8 cellular contexts compared by ENCODE assay signal in the genomic region with DNA sequence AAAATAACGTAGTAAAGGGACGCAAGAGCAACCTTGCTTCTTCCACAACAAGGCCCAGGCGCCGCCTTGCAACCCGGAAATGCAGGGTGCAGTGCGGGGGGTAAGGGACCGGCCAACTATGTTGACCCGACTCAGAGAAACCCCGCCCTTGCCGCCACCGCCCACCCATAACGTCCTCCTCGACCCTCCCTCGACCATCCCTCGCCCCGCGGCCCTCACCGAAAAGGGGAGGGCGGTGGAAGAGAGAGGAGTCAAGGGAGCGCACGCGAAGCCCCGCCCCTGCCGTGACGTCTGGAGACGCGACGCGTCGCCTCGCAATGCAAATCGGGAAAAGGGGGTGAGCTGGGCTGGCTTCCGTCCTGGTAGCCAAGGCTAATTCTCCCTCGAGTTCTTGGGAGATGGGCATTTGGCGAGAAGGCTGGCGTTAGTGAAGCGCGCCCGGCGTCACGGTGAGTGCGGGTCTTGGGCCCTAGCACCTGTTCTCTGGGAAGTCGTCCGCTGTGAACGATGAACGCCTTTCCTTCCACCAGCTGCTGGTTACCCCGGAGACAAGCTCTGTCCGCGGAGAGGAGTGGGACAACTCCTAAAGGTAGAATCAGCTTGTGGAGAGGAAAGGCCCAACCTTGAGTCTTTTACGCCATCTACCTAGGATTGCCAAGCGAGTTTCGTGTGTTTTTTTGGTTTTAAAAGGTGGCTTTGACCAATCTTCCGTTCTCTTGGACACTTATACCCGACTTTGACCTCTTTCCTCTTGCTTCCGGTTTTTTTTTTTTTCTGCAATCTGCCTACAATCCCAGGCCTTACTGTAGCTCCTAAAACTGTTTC. TPM values are rescaled to one million over a fixed set of nuclear protein-coding genes. Genes with fewer than 3 reads are reported as not detected.
A peak's percentile ranks its signal among the peaks of the same experiment; 100 is the strongest.
DNase-seq lines count a peak whose midpoint lies in the region; ATAC-seq and TF ChIP-seq lines count a peak whose summit lies in the region.

Gene USP8 (plus strand): TSS at position 340 of the 825 bp plus-strand sequence. CDS start 14,669 bp downstream, outside the sequence.

- H3K27me3 ChIP-seq in gastroesophageal sphincter (no peaks in the 10 kb centered on the region), neutrophil (no peaks in the 10 kb centered on the region)

- peak within 1 kb of the TSS; percentile 72 for H3K27ac ChIP-seq in SK-N-MC
- H3K27ac ChIP-seq in gastroesophageal sphincter: peak within 1 kb of the TSS; percentile 86 to 97 (median 91)
- peak within 1 kb of the TSS; percentile 95 for H3K27ac ChIP-seq in neutrophil
- H3K27ac ChIP-seq in substantia nigra (ENCODE audit: low read depth, low read length, poor library complexity, severe bottlenecking): peak within 1 kb of the TSS; percentile 88

- peaks cover 2% of the 10 kb centered on the region for H3K27me3 Mint-ChIP-seq in HFFc6 (ENCODE audit: insufficient read depth)
- no peaks in the 10 kb centered on the region for H3K27me3 Mint-ChIP-seq in activated naive CD4-positive, alpha-beta T cell treated with anti-CD3 and anti-CD28 coated beads, Interleukin-2, amount 10 ng/mL, durations not matched to agents 7 days and 5 days

- WGBS in gastroesophageal sphincter (ENCODE audit: low coverage in 1 of 2), 2 donors: 0% methylated on average over 9 to 13 of the region's 55 CpGs

- peak; percentile 98 for ATAC-seq in gastroesophageal sphincter

- peaks cover 22% of the 10 kb centered on the region for H3K4me1 Mint-ChIP-seq in HFFc6 (ENCODE audit: low read depth)
- H3K4me1 Mint-ChIP-seq in activated naive CD4-positive, alpha-beta T cell treated with anti-CD3 and anti-CD28 coated beads, Interleukin-2, amount 10 ng/mL, durations not matched to agents 7 days and 5 days: peaks cover 28% of the 10 kb centered on the region

- CTCF ChIA-PET in activated naive CD4-positive, alpha-beta T cell treated with anti-CD3 and anti-CD28 coated beads, Interleukin-2, amount 10 ng/mL, durations not matched to agents 7 days and 5 days (lab: Charles Lee): interaction anchor here (0.6 kb wide), 1 partner anchor 363 kb away, joined by 3 read pairs; no protein-coding TSS in a partner anchor

- peak within 1 kb of the TSS; percentile 93 for H3K27ac Mint-ChIP-seq in HFFc6
- H3K27ac Mint-ChIP-seq in activated naive CD4-positive, alpha-beta T cell treated with anti-CD3 and anti-CD28 coated beads, Interleukin-2, amount 10 ng/mL, durations not matched to agents 7 days and 5 days: peak within 1 kb of the TSS; percentile 97

- H3K36me3 Mint-ChIP-seq in HFFc6 (ENCODE audit: low read depth): peaks cover 11% of the 10 kb centered on the region
- H3K36me3 Mint-ChIP-seq in activated naive CD4-positive, alpha-beta T cell treated with anti-CD3 and anti-CD28 coated beads, Interleukin-2, amount 10 ng/mL, durations not matched to agents 7 days and 5 days: peaks cover 8% of the 10 kb centered on the region

- no peaks in the 10 kb centered on the region for H3K9me3 ChIP-seq in SK-N-MC (ENCODE audit: low read depth, low read length)
- no peaks in the 10 kb centered on the region for H3K9me3 ChIP-seq in gastroesophageal sphincter
- H3K9me3 ChIP-seq in neutrophil: no peaks in the 10 kb centered on the region

- H3K4me3 Mint-ChIP-seq in HFFc6: peak within 1 kb of the TSS; percentile 98
- peak within 1 kb of the TSS; percentile 99 for H3K4me3 Mint-ChIP-seq in activated naive CD4-positive, alpha-beta T cell treated with anti-CD3 and anti-CD28 coated beads, Interleukin-2, amount 10 ng/mL, durations not matched to agents 7 days and 5 days

- TF ChIP-seq CTCF in HFFc6 (IDR thresholded peaks at IDR 0.05): no peak
- TF ChIP-seq CTCF in NB4 (IDR thresholded peaks at IDR 0.05; ENCODE audit: low read depth, low read length): no peak
- no peak for TF ChIP-seq CTCF in gastroesophageal sphincter (IDR thresholded peaks at IDR 0.05)
- TF ChIP-seq CTCF in neutrophil (IDR thresholded peaks at IDR 0.05): no peak

- H3K4me1 ChIP-seq in gastroesophageal sphincter: peaks cover 3 to 41% (median 12%) of the 10 kb centered on the region in 3 donors
- peaks cover 16 to 20% of the 10 kb centered on the region in 2 experiments for H3K4me1 ChIP-seq in neutrophil (ENCODE audit: control insufficient read depth in 1 of 2, insufficient read depth in 1 of 2, low read depth in 1 of 2, low read length in 1 of 2)

- H3K4me3 ChIP-seq in NB4 (ENCODE audit: low read depth, low read length) (peak within 1 kb of the TSS; percentile 97), SK-N-MC (peak within 1 kb of the TSS; percentile 90), gastroesophageal sphincter (peak within 1 kb of the TSS; percentile 64 to 99), neutrophil (ENCODE audit: low read depth in 1 of 2, low read length in 1 of 2) (peak within 1 kb of the TSS; percentile 86 to 96)

- TF ChIP-seq POLR2A in NB4 (IDR thresholded peaks at IDR 0.05; ENCODE audit: extremely low read depth, insufficient read length) (peak; percentile 90), gastroesophageal sphincter (IDR thresholded peaks at IDR 0.05) (peak; percentile 72 to 74)

- no peak for TF ChIP-seq EP300 in gastroesophageal sphincter (IDR thresholded peaks at IDR 0.05)

- H3K9me3 Mint-ChIP-seq in HFFc6: no peaks in the 10 kb centered on the region
- H3K9me3 Mint-ChIP-seq in activated naive CD4-positive, alpha-beta T cell treated with anti-CD3 and anti-CD28 coated beads, Interleukin-2, amount 10 ng/mL, durations not matched to agents 7 days and 5 days: no peaks in the 10 kb centered on the region

- H3K36me3 ChIP-seq in SK-N-MC (ENCODE audit: insufficient read depth, low read length) (no peaks in the 10 kb centered on the region), gastroesophageal sphincter (peaks cover 0 to 6% of the 10 kb centered on the region in 2 donors), neutrophil (peaks cover 7% of the 10 kb centered on the region)

- peak within 1 kb of the TSS; percentile 90 for H3K9ac ChIP-seq in SK-N-MC (ENCODE audit: insufficient read length)

- DNase-seq in GM04503 (ENCODE audit: low read depth) (peak; percentile 81), HFFc6 (peak; percentile 89), NB4 (ENCODE audit: low read depth) (peak; percentile 99), SK-N-MC (ENCODE audit: low read depth, low spot score) (peak; percentile 53), substantia nigra (lab: John Stamatoyannopoulos, UW) (peak; percentile 72 to 97 (median 94))
- peak; percentile 96 for DNase-seq in activated naive CD4-positive, alpha-beta T cell treated with anti-CD3 and anti-CD28 coated beads, Interleukin-2, amount 10 ng/mL, durations not matched to agents 7 days and 5 days

RNA-seq across cellular contexts. Expression of gene USP8, which starts in this region (rescaled TPM):
- 10 to 100 TPM; 46.0 to 65.2 (median 53.0) TPM for total RNA-seq in HFFc6 (2021; fragmentation: NEBNext Ultra II Directional; extraction: Animal tissue kit (Norgen Biotek cat#: 25700))
- total RNA-seq in gastroesophageal sphincter: 10 to 100 TPM; 45.9 to 70.0 (median 55.4) TPM

Comparison
In these comparisons a context has a peak if more than half of its experiments do, and no peak if none do; other contexts are left out.
1. Peak in every context shown above with its lines: DNase-seq, ATAC-seq, H3K4me3 ChIP-seq and H3K27ac ChIP-seq.